In genomic region chr22:22296047-22296446, GRCh38 we compare ENCODE assay signal across 14 cellular contexts. TPM values are rescaled to one million over a fixed set of nuclear protein-coding genes. Genes with fewer than 3 reads are reported as not detected.
DNase-seq lines count a peak whose midpoint lies in the region; ATAC-seq and TF ChIP-seq lines count a peak whose summit lies in the region.
"Not testable (repeated sequence)": the region's sequence is repeated elsewhere in the genome, so short reads cannot be mapped to it uniquely, and the experiment has no call there.
"Had no signal": no experiment of that assay in that cellular context is flagged by ENCODE, and none has a peak within 500 bp of the region (broad histone marks: within the 10 kb centered on the region; RNA-seq: fewer than 3 reads in every experiment).

No MANE protein-coding gene starts in this region.

- not testable (repeated sequence) for H3K4me3 ChIP-seq in naive thymus-derived CD4-positive, alpha-beta T cell (ENCODE audit: low read length)
- H3K4me3 ChIP-seq in neural cell (ENCODE audit: low read length), result peak overlapping the region; percentile 31

- not testable (repeated sequence) for H3K27ac Mint-ChIP-seq in HFFc6; WTC11; central memory CD8-positive, alpha-beta T cell (ENCODE audit: low read depth); naive thymus-derived CD4-positive, alpha-beta T cell; stimulated activated naive CD8-positive, alpha-beta T cell treated with anti-CD3 and anti-CD28 coated beads, Interleukin-15, amount 100 ng/mL, for 72 hours
- H3K27ac Mint-ChIP-seq in activated naive CD4-positive, alpha-beta T cell treated with anti-CD3 and anti-CD28 coated beads, Interleukin-2, amount 50 U/mL, for 24 hours, result peak overlapping the region; percentile 62

- not testable (repeated sequence) for H3K36me3 Mint-ChIP-seq in HFFc6 (ENCODE audit: low read depth); WTC11; activated naive CD4-positive, alpha-beta T cell treated with anti-CD3 and anti-CD28 coated beads, Interleukin-2, amount 50 U/mL, for 24 hours; central memory CD8-positive, alpha-beta T cell (ENCODE audit: insufficient read depth)
- peaks cover 0 to 11% (median 0%) of the 10 kb centered on the region in 5 donors for H3K36me3 Mint-ChIP-seq in naive thymus-derived CD4-positive, alpha-beta T cell

- H3K36me3 ChIP-seq in naive thymus-derived CD4-positive, alpha-beta T cell (ENCODE audit: control insufficient read depth in 2 of 3, insufficient read depth in 3 of 3, low read length in 3 of 3); neural cell (ENCODE audit: insufficient read depth, low read length): not testable (repeated sequence)

- H2AFZ ChIP-seq in neural cell (ENCODE audit: low read depth, low read length), result not testable (repeated sequence)

- H3K4me2 ChIP-seq in neural cell (ENCODE audit: low read length), result not testable (repeated sequence)

- not testable (repeated sequence) for TF ChIP-seq CTCF in HFFc6 (IDR thresholded peaks at IDR 0.05); WTC11 (IDR thresholded peaks at IDR 0.05); neural cell (IDR thresholded peaks at IDR 0.05; ENCODE audit: poor library complexity, severe bottlenecking)

- H3K4me1 Mint-ChIP-seq in HFFc6 (ENCODE audit: low read depth), result peaks cover 24% of the 10 kb centered on the region
- H3K4me1 Mint-ChIP-seq in WTC11, result peaks cover 11% of the 10 kb centered on the region
- H3K4me1 Mint-ChIP-seq in activated naive CD4-positive, alpha-beta T cell treated with anti-CD3 and anti-CD28 coated beads, Interleukin-2, amount 50 U/mL, for 24 hours, result peaks cover 27% of the 10 kb centered on the region
- peaks cover 13% of the 10 kb centered on the region for H3K4me1 Mint-ChIP-seq in central memory CD8-positive, alpha-beta T cell
- peaks cover 14 to 31% (median 26%) of the 10 kb centered on the region in 7 donors for H3K4me1 Mint-ChIP-seq in naive thymus-derived CD4-positive, alpha-beta T cell
- H3K4me1 Mint-ChIP-seq in stimulated activated naive CD8-positive, alpha-beta T cell treated with anti-CD3 and anti-CD28 coated beads, Interleukin-15, amount 100 ng/mL, for 72 hours, result peaks cover 29% of the 10 kb centered on the region

- H3K27me3 ChIP-seq in naive thymus-derived CD4-positive, alpha-beta T cell (ENCODE audit: control insufficient read depth in 2 of 2, insufficient read depth in 2 of 2, low read length in 2 of 2); neural cell (ENCODE audit: insufficient read depth, low read depth, low read length): not testable (repeated sequence)

- ATAC-seq in WTC11; central memory CD8-positive, alpha-beta T cell (replicated peaks; ENCODE audit: extremely low read depth, poor library complexity, severe bottlenecking); naive thymus-derived CD4-positive, alpha-beta T cell; stimulated activated naive CD8-positive, alpha-beta T cell treated with anti-CD3 and anti-CD28 coated beads, Interleukin-15, amount 100 ng/mL, for 72 hours: not testable (repeated sequence)

- CTCF ChIA-PET in WTC11 (lab: Charles Lee); naive thymus-derived CD4-positive, alpha-beta T cell (lab: Charles Lee): not testable (repeated sequence)

- H3K79me2 ChIP-seq in neural cell (replicated peaks; ENCODE audit: insufficient read depth, low read length), result not testable (repeated sequence)

- H3K9ac ChIP-seq in neural cell (ENCODE audit: low read length), result not testable (repeated sequence)

- not testable (repeated sequence) for TF ChIP-seq EP300 in neural cell (conservative IDR thresholded peaks at IDR 0.05; ENCODE audit: poor library complexity, severe bottlenecking)

- H4K20me1 ChIP-seq in neural cell (ENCODE audit: insufficient read depth), result not testable (repeated sequence)

- not testable (repeated sequence) for H3F3A ChIP-seq in neural cell (ENCODE audit: insufficient read depth, low read length, poor library complexity, severe bottlenecking)

- H3K4me3 Mint-ChIP-seq in HFFc6, result peak overlapping the region; percentile 26; the same call in 1 of the 2 replicates
- H3K4me3 Mint-ChIP-seq in WTC11, result peak overlapping the region; percentile 35; the same call in 1 of the 2 replicates
- H3K4me3 Mint-ChIP-seq in activated naive CD4-positive, alpha-beta T cell treated with anti-CD3 and anti-CD28 coated beads, Interleukin-2, amount 50 U/mL, for 24 hours, result peak overlapping the region; percentile 60
- H3K4me3 Mint-ChIP-seq in central memory CD8-positive, alpha-beta T cell, result peak overlapping the region; percentile 36
- peak overlapping the region in 7 of 10 donors; percentile 21 to 61 (median 42) for H3K4me3 Mint-ChIP-seq in naive thymus-derived CD4-positive, alpha-beta T cell
- H3K4me3 Mint-ChIP-seq in stimulated activated naive CD8-positive, alpha-beta T cell treated with anti-CD3 and anti-CD28 coated beads, Interleukin-15, amount 100 ng/mL, for 72 hours, result peak overlapping the region; percentile 35 to 46

- POLR2A ChIA-PET in WTC11 (lab: Charles Lee); naive thymus-derived CD4-positive, alpha-beta T cell (lab: Charles Lee): not testable (repeated sequence)

- not testable (repeated sequence) for H3K9me2 ChIP-seq in neural cell (ENCODE audit: insufficient read depth, low read length)

- not testable (repeated sequence) for TF ChIP-seq RAD21 in neural cell (conservative IDR thresholded peaks at IDR 0.05)

- intact Hi-C loops in naive thymus-derived CD4-positive, alpha-beta T cell (cut with micrococcal nuclease), result not testable (repeated sequence)

- H3K4me1 ChIP-seq in naive thymus-derived CD4-positive, alpha-beta T cell (ENCODE audit: control insufficient read depth in 2 of 2, insufficient read depth in 2 of 2, low read length in 2 of 2), result not testable (repeated sequence)

- not testable (repeated sequence) for H3K27ac ChIP-seq in naive thymus-derived CD4-positive, alpha-beta T cell (ENCODE audit: low read depth, low read length); neural cell (ENCODE audit: low read length)

- H3K9me3 ChIP-seq in naive thymus-derived CD4-positive, alpha-beta T cell (ENCODE audit: control insufficient read depth in 2 of 3, low read length in 3 of 3); neural cell (ENCODE audit: low read length): not testable (repeated sequence)

- H3K27me3 Mint-ChIP-seq in HFFc6 (ENCODE audit: insufficient read depth); activated naive CD4-positive, alpha-beta T cell treated with anti-CD3 and anti-CD28 coated beads, Interleukin-2, amount 50 U/mL, for 24 hours; central memory CD8-positive, alpha-beta T cell; naive thymus-derived CD4-positive, alpha-beta T cell; stimulated activated naive CD8-positive, alpha-beta T cell treated with anti-CD3 and anti-CD28 coated beads, Interleukin-15, amount 100 ng/mL, for 72 hours: not testable (repeated sequence)
- H3K27me3 Mint-ChIP-seq in WTC11 (ENCODE audit: low read depth), result peaks cover 42% of the 10 kb centered on the region

- not testable (repeated sequence) for H3K9me3 Mint-ChIP-seq in HFFc6; WTC11; activated naive CD4-positive, alpha-beta T cell treated with anti-CD3 and anti-CD28 coated beads, Interleukin-2, amount 50 U/mL, for 24 hours; central memory CD8-positive, alpha-beta T cell; naive thymus-derived CD4-positive, alpha-beta T cell; stimulated activated naive CD8-positive, alpha-beta T cell treated with anti-CD3 and anti-CD28 coated beads, Interleukin-15, amount 100 ng/mL, for 72 hours

- not testable (repeated sequence) for DNase-seq in HFFc6; WTC11 (ENCODE audit: low spot score); central memory CD8-positive, alpha-beta T cell (ENCODE audit: low spot score in 2 of 2); naive thymus-derived CD4-positive, alpha-beta T cell; stimulated activated naive CD8-positive, alpha-beta T cell treated with anti-CD3 and anti-CD28 coated beads, Interleukin-15, amount 100 ng/mL, for 72 hours

RNA-seq across cellular contexts. Expression of gene VPREB1, which starts 51.5 kb away (rescaled TPM):
- total RNA-seq in HFFc6 (2021; fragmentation: NEBNext Ultra II Directional; extraction: Animal tissue kit (Norgen Biotek cat#: 25700)), result not detected
- total RNA-seq in WTC11 (2021), result not detected in 3 replicates
- total RNA-seq in naive thymus-derived CD4-positive, alpha-beta T cell, result not detected
- not detected for polyA plus RNA-seq in naive thymus-derived CD4-positive, alpha-beta T cell
- not detected in 2 replicates for polyA plus RNA-seq in neural cell
- not detected in 2 replicates for polyA minus RNA-seq in neural cell
- total RNA-seq: CD8-positive, alpha-beta memory T cell; GM23338; H9; HepG2; HT1080; LHCN-M2 had no signal
- polyA plus RNA-seq: A549; CD8-positive, alpha-beta memory T cell; GM23338; HepG2 had no signal
